22 cellular contexts compared by ENCODE assay signal in the genomic region with DNA sequence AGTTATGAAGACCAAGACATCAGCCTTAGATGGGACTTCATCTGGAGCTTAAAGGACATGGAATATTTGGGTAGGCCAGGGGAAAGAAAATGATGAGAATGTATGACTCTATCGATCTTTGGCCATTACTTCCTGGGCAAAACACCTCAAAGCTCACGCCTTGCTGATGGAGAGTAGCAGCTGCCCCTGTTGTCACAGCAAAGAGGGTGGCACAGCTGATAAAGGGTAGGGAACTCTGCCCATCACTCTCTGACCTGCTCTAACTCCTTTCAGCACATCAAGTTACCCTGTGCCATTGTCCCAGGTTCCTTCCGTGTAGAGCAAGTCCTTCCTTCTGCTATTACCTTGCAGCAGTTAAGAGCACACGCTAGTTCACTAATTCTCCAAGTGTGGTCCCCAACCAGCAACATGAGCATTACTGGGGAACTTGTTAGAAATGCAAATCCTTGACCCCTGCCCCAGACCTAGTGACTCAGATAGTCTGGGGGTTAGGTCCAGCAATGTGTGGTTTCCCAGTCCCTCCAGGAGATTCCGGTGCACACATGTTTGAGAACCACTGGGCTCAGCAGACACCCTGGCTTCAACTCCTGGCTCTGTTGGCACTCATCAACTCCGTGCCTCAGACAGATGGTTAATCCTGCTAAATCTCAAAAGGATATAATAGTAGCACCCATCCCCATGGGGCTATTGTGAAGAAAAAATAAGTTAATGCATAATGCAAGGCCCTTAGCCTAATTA.
DNase-seq lines count a peak whose midpoint lies in the region; TF ChIP-seq lines count a peak whose summit lies in the region.
"Had no signal": no experiment of that assay in that cellular context is flagged by ENCODE, and none has a peak within 500 bp of the region (broad histone marks: within the 10 kb centered on the region; RNA-seq: fewer than 3 reads in every experiment).

No MANE protein-coding gene starts in this region.

- H3K4me1 ChIP-seq in PC-9 (replicated peaks; ENCODE audit: insufficient read depth) = peaks cover 39% of the 10 kb centered on the region
- peaks cover 0 to 21% (median 18%) of the 10 kb centered on the region in 4 donors for H3K4me1 ChIP-seq in stomach

- no peak overlapping the region for H3K27ac ChIP-seq in PC-9
- H3K27ac ChIP-seq in stomach = no peak overlapping the region
- H3K27ac ChIP-seq: pancreas, tibial artery had no signal

- no peak overlapping the region for H3K4me2 ChIP-seq in PC-9

- CTCF ChIA-PET in PC-9 (lab: Charles Lee) = interaction anchor here (0.8 kb wide), 1 partner anchor 76 kb away, joined by 3 read pairs; no protein-coding TSS in a partner anchor

- no peak for TF ChIP-seq EP300 in stomach (IDR thresholded peaks at IDR 0.05)

- H3K27me3 ChIP-seq in PC-9 (ENCODE audit: insufficient read depth, low read depth) (no peaks in the 10 kb centered on the region), stomach (no peaks in the 10 kb centered on the region)
- H3K27me3 ChIP-seq: pancreas, tibial artery had no signal

- WGBS in stomach, 5 donors = 83 to 93% (median 89%) methylated on average over 6 of the region's 6 CpGs

- TF ChIP-seq CTCF in PC-9 (conservative IDR thresholded peaks at IDR 0.05) (no peak), stomach (IDR thresholded peaks at IDR 0.05) (no peak)

- H3K9me2 ChIP-seq in PC-9 (ENCODE audit: insufficient read depth) = no peaks in the 10 kb centered on the region

- H3K36me3 ChIP-seq in PC-9 (ENCODE audit: low read depth) (no peaks in the 10 kb centered on the region), stomach (no peaks in the 10 kb centered on the region)
- H3K36me3 ChIP-seq: pancreas, tibial artery had no signal

- no peaks in the 10 kb centered on the region for H3K9me3 ChIP-seq in PC-9 (ENCODE audit: insufficient read depth, low read depth)
- H3K9me3 ChIP-seq in stomach = no peaks in the 10 kb centered on the region
- H3K9me3 ChIP-seq: pancreas, tibial artery had no signal

- DNase-seq in GM03348 (ENCODE audit: low spot score) = peak; percentile 14
- DNase-seq in PC-9 = no peak
- peak; percentile 23 for DNase-seq in fibroblast of peridontal ligament (ENCODE audit: extremely low read depth)
- peak; percentile 57 for DNase-seq in renal cortical epithelial cell (ENCODE audit: low read depth)
- DNase-seq in DMS53 (lab: John Stamatoyannopoulos, UW) = no peak
- no peak for DNase-seq in stomach
- no peak for DNase-seq in Kasumi-1 (lab: John Stamatoyannopoulos, UW)
- DNase-seq: activated CD4-positive, alpha-beta T cell treated with anti-CD3 and anti-CD28 coated beads, Interleukin-2, amount 10 ng/mL, durations not matched to agents 7 days and 5 days; activated CD8-positive, alpha-beta memory T cell treated with anti-CD3 and anti-CD28 coated beads, Interleukin-2, amount 50 U/mL, for 4 hours; anterior cingulate cortex; effector memory CD8-positive, alpha-beta T cell; GF-D8; Karpas-422; natural killer cell; NCI-H1092 treated with DMSO at 0.1 percent for 48 hours; NCI-H2081 treated with DMSO at 0.1 percent for 48 hours; NCI-H510A treated with DMSO at 0.1 percent for 48 hours; pancreas; stimulated activated CD4-positive, alpha-beta T cell treated with anti-CD3 and anti-CD28 coated beads, Interleukin-2, amount 100 ng/mL, for 24 hours; stimulated activated naive CD4-positive, alpha-beta T cell treated with Interleukin-2 at 50 U/mL for 16 hours; tibial artery had no signal

- BruUV-seq in PC-9 (replicated peaks; lab: Mats Ljungman, UMichigan) = no TSS peak

- H3K79me2 ChIP-seq in PC-9 (ENCODE audit: low read depth) = no peaks in the 10 kb centered on the region

- POLR2A ChIA-PET in PC-9 (lab: Charles Lee; ENCODE audit: unreplicated experiment) = no interaction called here

- intact Hi-C loops in PC-9 (cut with micrococcal nuclease; ENCODE audit: unreplicated experiment) = no loop called here
- intact Hi-C loops in stomach (cut with DNase I; ENCODE audit: low total_unique reads) = no loop called here

- TF ChIP-seq POLR2A in stomach (IDR thresholded peaks at IDR 0.05) = no peak

- H3F3A ChIP-seq in PC-9 (ENCODE audit: insufficient read depth, low read depth) = peaks cover 16% of the 10 kb centered on the region; the same call in 1 of the 2 replicates

- no peak overlapping the region for H3K4me3 ChIP-seq in PC-9
- H3K4me3 ChIP-seq in stomach = no peak overlapping the region
- H3K4me3 ChIP-seq: GM12878, pancreas, tibial artery had no signal

- peak overlapping the region; percentile 4; the same call in 1 of the 2 replicates for H2AFZ ChIP-seq in PC-9

- no peaks in the 10 kb centered on the region for H4K20me1 ChIP-seq in PC-9 (ENCODE audit: insufficient read depth)

Comparison
In these comparisons a context has a peak if more than half of its experiments do, and no peak if none do; other contexts are left out.
1. DNase-seq: peak in GM03348 (single experiment), fibroblast of peridontal ligament (single experiment) and renal cortical epithelial cell (single experiment); none in PC-9 (0 of 2), DMS53 (single experiment), stomach (single experiment) and Kasumi-1 (0 of 2).